ENCODE assay signal across 1 cellular context in the genomic region with DNA sequence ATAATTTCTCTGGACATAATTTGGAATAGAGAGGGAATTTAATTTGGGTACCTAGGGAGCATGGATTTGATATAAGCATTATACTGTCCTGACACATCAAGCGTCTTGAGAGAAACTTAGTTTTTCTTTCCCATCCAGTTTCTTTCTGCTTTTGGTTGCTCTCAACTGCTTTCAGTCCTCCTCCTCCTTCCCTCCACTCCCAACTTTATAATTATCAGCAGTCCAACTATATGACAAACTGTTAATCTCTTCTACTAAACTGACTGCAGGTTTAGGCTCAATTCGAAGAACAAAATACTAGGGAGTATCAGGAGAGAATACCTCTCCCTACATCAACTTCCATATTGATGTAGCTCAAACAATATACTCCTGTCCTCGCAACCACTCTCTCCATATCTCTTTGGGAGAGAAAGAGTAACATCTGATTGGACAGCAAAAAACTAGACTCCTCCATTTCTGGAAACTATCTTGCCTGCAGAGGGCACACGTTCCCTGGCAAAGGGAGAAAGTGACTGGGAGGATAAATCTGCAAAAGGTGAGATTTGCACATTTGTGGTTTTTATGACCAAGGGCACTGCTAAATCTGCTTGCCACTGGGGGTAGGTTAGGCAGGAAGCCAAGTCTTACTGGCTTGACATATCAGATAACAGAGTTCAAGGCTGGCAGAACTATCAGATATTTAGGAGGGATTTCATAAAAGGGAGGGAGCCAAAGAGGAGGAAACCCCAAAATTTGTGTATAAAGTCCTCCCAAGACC.
TF ChIP-seq lines count a peak whose summit lies in the region.

No MANE protein-coding gene starts in this region.

TF ChIP-seq in GM12878, 131 proteins besides CTCF, POLR2A, EP300 and RAD21 (continued from another document):
- TF ChIP-seq TCF12 (IDR thresholded peaks at IDR 0.05; ENCODE audit: low read depth, low read length) (no peak), ZNF217 (IDR thresholded peaks at IDR 0.05) (no peak), TCF3 (IDR thresholded peaks at IDR 0.05; ENCODE audit: borderline replicate concordance, insufficient read depth, low read depth, low read length) (no peak), YY1 (IDR thresholded peaks at IDR 0.05; ENCODE audit: low read depth, low read length) (peak; percentile 64), HDAC6 (IDR thresholded peaks at IDR 0.05; ENCODE audit: unreplicated experiment) (no peak), MXI1 (IDR thresholded peaks at IDR 0.05; ENCODE audit: low read depth, low read length) (no peak), SPI1 (IDR thresholded peaks at IDR 0.05; ENCODE audit: borderline replicate concordance, insufficient read depth, low read depth, low read length) (no peak), CREM (IDR thresholded peaks at IDR 0.05; ENCODE audit: low read depth) (no peak), SMC3 (IDR thresholded peaks at IDR 0.05; ENCODE audit: borderline replicate concordance, low read length) (peak; percentile 86), NR2F1 (conservative IDR thresholded peaks at IDR 0.05) (no peak; the same call in 1 of the 2 replicates), TCF7 (IDR thresholded peaks at IDR 0.05; ENCODE audit: borderline replicate concordance) (no peak), USF2 (IDR thresholded peaks at IDR 0.05; ENCODE audit: borderline replicate concordance, low read depth, low read length) (no peak), BMI1 (IDR thresholded peaks at IDR 0.05; ENCODE audit: borderline replicate concordance) (no peak), POLR2AphosphoS5 (IDR thresholded peaks at IDR 0.05; ENCODE audit: low read length) (no peak), TBL1XR1 (IDR thresholded peaks at IDR 0.05; ENCODE audit: low read depth, low read length) (no peak), NFXL1 (IDR thresholded peaks at IDR 0.05; ENCODE audit: borderline replicate concordance) (no peak), E2F4 (IDR thresholded peaks at IDR 0.05; ENCODE audit: low read depth, low read length) (no peak), ATF3 (IDR thresholded peaks at IDR 0.05; ENCODE audit: borderline replicate concordance, extremely low read depth, low read depth, low read length) (no peak), RUNX3 (IDR thresholded peaks at IDR 0.05; ENCODE audit: low read length) (peak; percentile 70), PAX8 (IDR thresholded peaks at IDR 0.05) (no peak), CHD4 (IDR thresholded peaks at IDR 0.05) (no peak), ZBTB33 (IDR thresholded peaks at IDR 0.05) (no peak)
- TF ChIP-seq, protein P1, sequence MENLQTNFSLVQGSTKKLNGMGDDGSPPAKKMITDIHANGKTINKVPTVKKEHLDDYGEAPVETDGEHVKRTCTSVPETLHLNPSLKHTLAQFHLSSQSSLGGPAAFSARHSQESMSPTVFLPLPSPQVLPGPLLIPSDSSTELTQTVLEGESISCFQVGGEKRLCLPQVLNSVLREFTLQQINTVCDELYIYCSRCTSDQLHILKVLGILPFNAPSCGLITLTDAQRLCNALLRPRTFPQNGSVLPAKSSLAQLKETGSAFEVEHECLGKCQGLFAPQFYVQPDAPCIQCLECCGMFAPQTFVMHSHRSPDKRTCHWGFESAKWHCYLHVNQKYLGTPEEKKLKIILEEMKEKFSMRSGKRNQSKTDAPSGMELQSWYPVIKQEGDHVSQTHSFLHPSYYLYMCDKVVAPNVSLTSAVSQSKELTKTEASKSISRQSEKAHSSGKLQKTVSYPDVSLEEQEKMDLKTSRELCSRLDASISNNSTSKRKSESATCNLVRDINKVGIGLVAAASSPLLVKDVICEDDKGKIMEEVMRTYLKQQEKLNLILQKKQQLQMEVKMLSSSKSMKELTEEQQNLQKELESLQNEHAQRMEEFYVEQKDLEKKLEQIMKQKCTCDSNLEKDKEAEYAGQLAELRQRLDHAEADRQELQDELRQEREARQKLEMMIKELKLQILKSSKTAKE (IDR thresholded peaks at IDR 0.05; ENCODE audit: low read depth, poor library complexity, severe bottlenecking): peak; percentile 27
- TF ChIP-seq, protein P2, sequence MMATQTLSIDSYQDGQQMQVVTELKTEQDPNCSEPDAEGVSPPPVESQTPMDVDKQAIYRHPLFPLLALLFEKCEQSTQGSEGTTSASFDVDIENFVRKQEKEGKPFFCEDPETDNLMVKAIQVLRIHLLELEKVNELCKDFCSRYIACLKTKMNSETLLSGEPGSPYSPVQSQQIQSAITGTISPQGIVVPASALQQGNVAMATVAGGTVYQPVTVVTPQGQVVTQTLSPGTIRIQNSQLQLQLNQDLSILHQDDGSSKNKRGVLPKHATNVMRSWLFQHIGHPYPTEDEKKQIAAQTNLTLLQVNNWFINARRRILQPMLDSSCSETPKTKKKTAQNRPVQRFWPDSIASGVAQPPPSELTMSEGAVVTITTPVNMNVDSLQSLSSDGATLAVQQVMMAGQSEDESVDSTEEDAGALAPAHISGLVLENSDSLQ (IDR thresholded peaks at IDR 0.05): no peak
- TF ChIP-seq, protein P3, sequence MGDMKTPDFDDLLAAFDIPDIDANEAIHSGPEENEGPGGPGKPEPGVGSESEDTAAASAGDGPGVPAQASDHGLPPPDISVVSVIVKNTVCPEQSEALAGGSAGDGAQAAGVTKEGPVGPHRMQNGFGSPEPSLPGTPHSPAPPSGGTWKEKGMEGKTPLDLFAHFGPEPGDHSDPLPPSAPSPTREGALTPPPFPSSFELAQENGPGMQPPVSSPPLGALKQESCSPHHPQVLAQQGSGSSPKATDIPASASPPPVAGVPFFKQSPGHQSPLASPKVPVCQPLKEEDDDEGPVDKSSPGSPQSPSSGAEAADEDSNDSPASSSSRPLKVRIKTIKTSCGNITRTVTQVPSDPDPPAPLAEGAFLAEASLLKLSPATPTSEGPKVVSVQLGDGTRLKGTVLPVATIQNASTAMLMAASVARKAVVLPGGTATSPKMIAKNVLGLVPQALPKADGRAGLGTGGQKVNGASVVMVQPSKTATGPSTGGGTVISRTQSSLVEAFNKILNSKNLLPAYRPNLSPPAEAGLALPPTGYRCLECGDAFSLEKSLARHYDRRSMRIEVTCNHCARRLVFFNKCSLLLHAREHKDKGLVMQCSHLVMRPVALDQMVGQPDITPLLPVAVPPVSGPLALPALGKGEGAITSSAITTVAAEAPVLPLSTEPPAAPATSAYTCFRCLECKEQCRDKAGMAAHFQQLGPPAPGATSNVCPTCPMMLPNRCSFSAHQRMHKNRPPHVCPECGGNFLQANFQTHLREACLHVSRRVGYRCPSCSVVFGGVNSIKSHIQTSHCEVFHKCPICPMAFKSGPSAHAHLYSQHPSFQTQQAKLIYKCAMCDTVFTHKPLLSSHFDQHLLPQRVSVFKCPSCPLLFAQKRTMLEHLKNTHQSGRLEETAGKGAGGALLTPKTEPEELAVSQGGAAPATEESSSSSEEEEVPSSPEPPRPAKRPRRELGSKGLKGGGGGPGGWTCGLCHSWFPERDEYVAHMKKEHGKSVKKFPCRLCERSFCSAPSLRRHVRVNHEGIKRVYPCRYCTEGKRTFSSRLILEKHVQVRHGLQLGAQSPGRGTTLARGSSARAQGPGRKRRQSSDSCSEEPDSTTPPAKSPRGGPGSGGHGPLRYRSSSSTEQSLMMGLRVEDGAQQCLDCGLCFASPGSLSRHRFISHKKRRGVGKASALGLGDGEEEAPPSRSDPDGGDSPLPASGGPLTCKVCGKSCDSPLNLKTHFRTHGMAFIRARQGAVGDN (IDR thresholded peaks at IDR 0.05): no peak
- TF ChIP-seq, protein P4, sequence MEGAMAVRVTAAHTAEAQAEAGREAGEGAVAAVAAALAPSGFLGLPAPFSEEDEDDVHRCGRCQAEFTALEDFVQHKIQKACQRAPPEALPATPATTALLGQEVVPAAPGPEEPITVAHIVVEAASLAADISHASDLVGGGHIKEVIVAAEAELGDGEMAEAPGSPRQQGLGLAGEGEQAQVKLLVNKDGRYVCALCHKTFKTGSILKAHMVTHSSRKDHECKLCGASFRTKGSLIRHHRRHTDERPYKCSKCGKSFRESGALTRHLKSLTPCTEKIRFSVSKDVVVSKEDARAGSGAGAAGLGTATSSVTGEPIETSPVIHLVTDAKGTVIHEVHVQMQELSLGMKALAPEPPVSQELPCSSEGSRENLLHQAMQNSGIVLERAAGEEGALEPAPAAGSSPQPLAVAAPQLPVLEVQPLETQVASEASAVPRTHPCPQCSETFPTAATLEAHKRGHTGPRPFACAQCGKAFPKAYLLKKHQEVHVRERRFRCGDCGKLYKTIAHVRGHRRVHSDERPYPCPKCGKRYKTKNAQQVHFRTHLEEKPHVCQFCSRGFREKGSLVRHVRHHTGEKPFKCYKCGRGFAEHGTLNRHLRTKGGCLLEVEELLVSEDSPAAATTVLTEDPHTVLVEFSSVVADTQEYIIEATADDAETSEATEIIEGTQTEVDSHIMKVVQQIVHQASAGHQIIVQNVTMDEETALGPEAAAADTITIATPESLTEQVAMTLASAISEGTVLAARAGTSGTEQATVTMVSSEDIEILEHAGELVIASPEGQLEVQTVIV (IDR thresholded peaks at IDR 0.05; ENCODE audit: borderline replicate concordance, partially characterized antibody): no peak
TF ChIP-seq in GM12878: peak in this region for 6.
